ENCODE assay signal across 1 cellular context in the genomic region with DNA sequence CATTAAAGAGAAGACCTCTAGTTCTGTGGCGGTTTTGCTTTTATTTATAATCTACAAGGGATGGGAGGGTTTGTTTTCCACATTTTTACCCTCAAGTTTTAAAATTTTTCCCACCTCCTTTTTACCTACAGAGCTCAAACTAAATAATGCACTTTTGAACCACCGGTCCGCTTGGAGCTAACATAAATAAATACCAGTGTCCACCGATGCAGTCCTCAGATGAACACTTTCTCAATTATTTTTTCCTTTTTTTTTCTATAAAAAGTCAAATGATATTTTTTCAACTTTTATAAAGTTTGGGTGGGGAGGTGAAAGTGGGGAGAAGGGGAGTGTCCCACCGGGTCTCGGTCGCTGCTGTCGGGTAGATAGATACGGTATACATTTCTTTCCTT.
TF ChIP-seq lines count a peak whose summit lies in the region.

No MANE protein-coding gene starts in this region.

TF ChIP-seq in H1, 55 proteins besides CTCF, POLR2A, EP300 and RAD21:
- TF ChIP-seq ATF3 (IDR thresholded peaks at IDR 0.05; ENCODE audit: insufficient read depth, low read depth, low read length) (no peak), CEBPB (IDR thresholded peaks at IDR 0.05; ENCODE audit: low read depth, low read length) (no peak), BCL11A (IDR thresholded peaks at IDR 0.05; ENCODE audit: low read depth in 2 of 2, low read length in 2 of 2) (no peak), GABPA (IDR thresholded peaks at IDR 0.05; ENCODE audit: borderline replicate concordance, insufficient read depth, low read length) (no peak), POLR2AphosphoS5 (IDR thresholded peaks at IDR 0.05; ENCODE audit: low read depth, low read length) (no peak), RXRA (IDR thresholded peaks at IDR 0.05; ENCODE audit: insufficient read depth, low read depth, low read length) (no peak), TEAD4 (IDR thresholded peaks at IDR 0.05; ENCODE audit: low read depth, low read length) (no peak), YY1 (IDR thresholded peaks at IDR 0.05; ENCODE audit: low read depth, low read length) (no peak), HDAC6 (IDR thresholded peaks at IDR 0.05; ENCODE audit: low read depth, low read length) (no peak), MAFK (IDR thresholded peaks at IDR 0.05; ENCODE audit: low read depth, low read length) (no peak), TAF1 (IDR thresholded peaks at IDR 0.05; ENCODE audit: low read depth, low read length) (no peak), KDM5A (IDR thresholded peaks at IDR 0.05; ENCODE audit: low read length) (no peak), USF2 (IDR thresholded peaks at IDR 0.05; ENCODE audit: low read length) (no peak), SIRT6 (IDR thresholded peaks at IDR 0.05; ENCODE audit: low read length) (no peak), HDAC2 (IDR thresholded peaks at IDR 0.05; ENCODE audit: borderline replicate concordance in 1 of 2, low read depth in 2 of 2, low read length in 2 of 2) (no peak), TAF7 (optimal IDR thresholded peaks at IDR 0.05; ENCODE audit: borderline replicate concordance, low read depth, low read length) (no peak), CREB1 (IDR thresholded peaks at IDR 0.05) (no peak), NRF1 (IDR thresholded peaks at IDR 0.05; ENCODE audit: low read depth, low read length) (no peak), SP1 (IDR thresholded peaks at IDR 0.05; ENCODE audit: low read depth, low read length) (no peak), SIX5 (IDR thresholded peaks at IDR 0.05; ENCODE audit: low read depth, low read length) (no peak)
TF ChIP-seq in H1: peak in this region for 0.
